In the genomic region with DNA sequence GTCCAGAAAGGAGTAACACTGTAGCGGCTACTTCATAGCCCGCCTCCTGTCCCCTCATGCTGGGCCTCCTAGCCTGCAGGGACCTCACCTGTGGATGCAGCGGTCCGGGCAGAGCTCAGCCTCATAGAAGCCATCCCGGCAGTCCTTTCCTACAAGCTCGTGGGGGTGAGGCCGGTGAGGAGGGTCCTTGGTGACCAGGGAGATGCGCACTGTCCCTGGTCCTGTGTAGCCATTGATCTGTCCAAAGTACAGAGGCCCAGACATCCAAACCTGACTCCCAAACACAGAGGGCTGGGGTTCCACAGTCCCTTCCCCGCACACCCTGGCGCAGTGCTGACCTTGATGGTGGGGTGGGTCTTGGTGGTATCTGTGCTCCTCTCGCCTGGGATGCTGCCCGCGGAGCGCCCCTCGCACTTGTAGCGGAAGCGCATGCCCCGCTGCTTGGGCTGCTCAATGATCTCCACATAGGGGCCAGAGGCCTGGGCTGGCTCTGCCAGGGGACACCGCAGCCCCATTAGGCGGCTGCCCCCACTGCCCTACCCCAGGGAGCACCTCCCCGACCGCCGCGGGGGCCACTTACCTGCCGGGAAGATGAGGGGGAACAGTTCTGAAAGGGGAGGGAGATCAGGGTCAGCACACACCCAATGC, we compare ENCODE assay signal across 8 cellular contexts. TPM values are rescaled to one million over a fixed set of nuclear protein-coding genes. Genes with fewer than 3 reads are reported as not detected.
DNase-seq lines count a peak whose midpoint lies in the region; TF ChIP-seq lines count a peak whose summit lies in the region.

No MANE protein-coding gene starts in this region.

- H3K4me1 ChIP-seq in BLaER1 treated with 17β-estradiol and CSF1 and Interleukin-3, amounts not matched to agents 10 nM and 100 nM = peaks cover 23 to 40% (median 31%) of the 10 kb centered on the region in 10 experiments
- H3K4me1 ChIP-seq in OCI-LY7 (ENCODE audit: insufficient read depth, low read length, poor library complexity, severe bottlenecking) (peaks cover 15% of the 10 kb centered on the region), endocrine pancreas (ENCODE audit: control insufficient read depth, insufficient read depth, low read length) (peaks cover 5% of the 10 kb centered on the region)

- CTCF ChIA-PET in OCI-LY7 (lab: Charles Lee; ENCODE audit: unreplicated experiment) = no interaction called here

- DNase-seq in OCI-LY7 (ENCODE audit: low spot score) (peak; percentile 27), neural crest cell (ENCODE audit: low read depth, low spot score) (no peak), germinal center (ENCODE audit: low spot score) (no peak), cerebellar cortex (ENCODE audit: low spot score) (no peak), LoVo (ENCODE audit: low spot score) (no peak), NOMO-1 treated with dmso at 0.1 percent for 144 hours (lab: John Stamatoyannopoulos, UW; ENCODE audit: unreplicated experiment) (no peak)

- H3K4me1 Mint-ChIP-seq in neural crest cell = peaks cover 6% of the 10 kb centered on the region

- POLR2A ChIA-PET in OCI-LY7 (lab: Charles Lee) = no interaction called here

- H3K36me3 Mint-ChIP-seq in neural crest cell (ENCODE audit: low read depth) = peaks cover 12% of the 10 kb centered on the region

- H3K79me2 ChIP-seq in OCI-LY7 (ENCODE audit: insufficient read depth, low read depth, low read length) = peaks cover 19% of the 10 kb centered on the region

- no peak overlapping the region for H3K27ac Mint-ChIP-seq in neural crest cell (ENCODE audit: unreplicated experiment)

- peak overlapping the region; percentile 85 to 96 (median 91) for H3K9ac ChIP-seq in BLaER1 treated with 17β-estradiol and CSF1 and Interleukin-3, amounts not matched to agents 10 nM and 100 nM
- H3K9ac ChIP-seq in endocrine pancreas (ENCODE audit: control insufficient read depth, insufficient read depth, low read length) = peak overlapping the region; percentile 99

- H4K20me1 ChIP-seq in BLaER1 treated with 17β-estradiol and CSF1 and Interleukin-3, amounts not matched to agents 10 nM and 100 nM = peaks cover 31 to 57% (median 54%) of the 10 kb centered on the region in 11 experiments; a peak in 21 of 22 replicates
- peaks cover 11% of the 10 kb centered on the region; the same call in 1 of the 2 replicates for H4K20me1 ChIP-seq in OCI-LY7 (ENCODE audit: insufficient read depth, low read length)

- no peaks in the 10 kb centered on the region for H3K27me3 Mint-ChIP-seq in neural crest cell (ENCODE audit: low read depth)

- peak overlapping the region; percentile 78 to 98 (median 91) for H3K4me3 ChIP-seq in BLaER1 treated with 17β-estradiol and CSF1 and Interleukin-3, amounts not matched to agents 10 nM and 100 nM
- peak overlapping the region; percentile 100 for H3K4me3 ChIP-seq in OCI-LY7 (ENCODE audit: low read depth, low read length, poor library complexity, severe bottlenecking)
- H3K4me3 ChIP-seq in endocrine pancreas (ENCODE audit: control insufficient read depth, insufficient read depth, low read length) = peak overlapping the region; percentile 92

- no peaks in the 10 kb centered on the region for H3K27me3 ChIP-seq in BLaER1 treated with 17β-estradiol and CSF1 and Interleukin-3, amounts not matched to agents 10 nM and 100 nM
- no peaks in the 10 kb centered on the region for H3K27me3 ChIP-seq in endocrine pancreas (ENCODE audit: control insufficient read depth, insufficient read depth, low read length)

- intact Hi-C loops in OCI-LY7 (cut with micrococcal nuclease; ENCODE audit: unreplicated experiment) = loop anchor here (1.0 to 5.0 kb wide), 2 partner anchors 35 to 89 kb away; partner anchors contain the start of genes FAM89B and ZNRD2

- peaks cover 50 to 55% (median 51%) of the 10 kb centered on the region in 11 experiments for H3K36me3 ChIP-seq in BLaER1 treated with 17β-estradiol and CSF1 and Interleukin-3, amounts not matched to agents 10 nM and 100 nM
- H3K36me3 ChIP-seq in OCI-LY7 (ENCODE audit: insufficient read depth, low read length) (peaks cover 48% of the 10 kb centered on the region), endocrine pancreas (ENCODE audit: control insufficient read depth, insufficient read depth, low read length) (peaks cover 5% of the 10 kb centered on the region)

- peak overlapping the region; percentile 93 to 100 (median 99) for H3K4me2 ChIP-seq in BLaER1 treated with 17β-estradiol and CSF1 and Interleukin-3, amounts not matched to agents 10 nM and 100 nM
- peak overlapping the region; percentile 99 for H3K4me2 ChIP-seq in OCI-LY7 (ENCODE audit: low read length)

- no peaks in the 10 kb centered on the region for H3K9me3 ChIP-seq in BLaER1 treated with 17β-estradiol and CSF1 and Interleukin-3, amounts not matched to agents 10 nM and 100 nM (replicated peaks in 1 of 11)
- no peaks in the 10 kb centered on the region for H3K9me3 ChIP-seq in OCI-LY7 (ENCODE audit: low read length)
- no peaks in the 10 kb centered on the region for H3K9me3 ChIP-seq in endocrine pancreas (ENCODE audit: control insufficient read depth, low read length)

- H3K27ac ChIP-seq in BLaER1 treated with 17β-estradiol and CSF1 and Interleukin-3, amounts not matched to agents 10 nM and 100 nM = peak overlapping the region; percentile 86 to 94 (median 90)
- H3K27ac ChIP-seq in OCI-LY7 (ENCODE audit: low read depth, low read length, poor library complexity, severe bottlenecking) = peak overlapping the region; percentile 42

- TF ChIP-seq CTCF in OCI-LY7 (conservative IDR thresholded peaks at IDR 0.05; ENCODE audit: low read length) = no peak
- TF ChIP-seq CTCF in neural crest cell (conservative IDR thresholded peaks at IDR 0.05) = no peak

- no peak overlapping the region for H2AFZ ChIP-seq in OCI-LY7 (ENCODE audit: low read length)

- no peaks in the 10 kb centered on the region for H3K9me3 Mint-ChIP-seq in neural crest cell

- no TSS peak for BruUV-seq in OCI-LY7 (replicated peaks; lab: Mats Ljungman, UMichigan)

- no peaks in the 10 kb centered on the region for H3K9me2 ChIP-seq in OCI-LY7 (ENCODE audit: insufficient read depth, low read length)

- peak overlapping the region; percentile 88 for H3K4me3 Mint-ChIP-seq in neural crest cell

RNA-seq across cellular contexts. Expression of gene RELA, which starts 1.0 kb away (rescaled TPM):
- 40.4 and 48.0 TPM in 2 replicates for total RNA-seq in OCI-LY7 (2014; rRNA removed; shearing (Covaris generic))
- total RNA-seq in OCI-LY7 (2022) (78.9 and 82.5 TPM in 2 replicates), neural crest cell (49.0 and 53.7 TPM in 2 replicates)

RNA-seq across cellular contexts. Expression of gene SIPA1, which starts 23.8 kb away (rescaled TPM):
- 57.6 and 95.4 TPM in 2 replicates for total RNA-seq in OCI-LY7 (2014; rRNA removed; shearing (Covaris generic))
- total RNA-seq in OCI-LY7 (2022) (156 and 160 TPM in 2 replicates), neural crest cell (17.5 and 23.6 TPM in 2 replicates)

RNA-seq across cellular contexts. Expression of gene PCNX3, which starts 46.1 kb away (rescaled TPM):
- 29.9 and 36.2 TPM in 2 replicates for total RNA-seq in OCI-LY7 (2014; rRNA removed; shearing (Covaris generic))
- total RNA-seq in OCI-LY7 (2022) = 66.7 and 70.7 TPM in 2 replicates
- 58.2 and 58.9 TPM in 2 replicates for total RNA-seq in neural crest cell

RNA-seq across cellular contexts. Expression of gene MAP3K11, which starts 47.7 kb away (rescaled TPM):
- total RNA-seq in OCI-LY7 (2014; rRNA removed; shearing (Covaris generic)) = 32.0 and 33.4 TPM in 2 replicates
- total RNA-seq in OCI-LY7 (2022) (50.6 and 53.2 TPM in 2 replicates), neural crest cell (88.3 and 94.0 TPM in 2 replicates)

RNA-seq across cellular contexts. Expression of gene KAT5, which starts 50.3 kb away (rescaled TPM):
- 87.9 and 97.1 TPM in 2 replicates for total RNA-seq in OCI-LY7 (2014; rRNA removed; shearing (Covaris generic))
- 79.9 and 82.1 TPM in 2 replicates for total RNA-seq in OCI-LY7 (2022)
- 70.5 and 74.9 TPM in 2 replicates for total RNA-seq in neural crest cell
